In the genomic region with DNA sequence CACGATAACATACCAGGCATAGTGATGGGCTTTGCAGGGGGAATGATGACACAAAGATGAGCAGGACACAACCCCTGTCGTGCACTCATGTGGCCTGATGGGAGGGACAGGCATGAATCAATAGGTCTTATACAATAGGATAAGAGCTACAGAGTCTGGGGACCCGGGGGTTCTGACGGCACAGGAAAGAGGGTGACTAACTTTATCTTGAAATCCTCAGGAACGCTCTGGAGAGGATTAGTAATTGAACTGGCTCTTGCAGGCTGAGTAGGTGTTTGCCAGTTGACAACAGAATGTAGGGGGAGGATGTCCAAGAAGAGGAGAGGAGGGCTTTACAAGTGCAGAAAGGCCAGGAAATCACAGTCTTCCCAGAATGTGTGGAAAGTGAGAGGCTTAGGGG, we compare ENCODE assay signal across 11 cellular contexts.
DNase-seq lines count a peak whose midpoint lies in the region; ATAC-seq, FAIRE-seq and TF ChIP-seq lines count a peak whose summit lies in the region.
"Had no signal": no experiment of that assay in that cellular context is flagged by ENCODE, and none has a peak within 500 bp of the region (broad histone marks: within the 10 kb centered on the region; RNA-seq: fewer than 3 reads in every experiment).

No MANE protein-coding gene starts in this region.

- H3K27ac ChIP-seq in PC-9 = peak overlapping the region; percentile 58
- H3K27ac ChIP-seq in endothelial cell of umbilical vein (ENCODE audit: insufficient read depth, low read depth, low read length) = peak overlapping the region; percentile 26
- H3K27ac ChIP-seq: parathyroid adenoma, tibial artery had no signal

- no peak for TF ChIP-seq POLR2A in endothelial cell of umbilical vein (IDR thresholded peaks at IDR 0.05; ENCODE audit: low read depth, low read length)

- H3K9me1 ChIP-seq in endothelial cell of umbilical vein (replicated peaks; ENCODE audit: control insufficient read depth, extremely low read depth, insufficient read depth, low read length) = no peaks in the 10 kb centered on the region

- H4K20me1 ChIP-seq in PC-9 (ENCODE audit: insufficient read depth) (no peaks in the 10 kb centered on the region), endothelial cell of umbilical vein (replicated peaks; ENCODE audit: control insufficient read depth, extremely low read depth, insufficient read depth, low read length) (no peaks in the 10 kb centered on the region)

- TF ChIP-seq CTCF in BJ (IDR thresholded peaks at IDR 0.05; ENCODE audit: insufficient read depth, low read depth, low read length) = no peak
- TF ChIP-seq CTCF in PC-9 (conservative IDR thresholded peaks at IDR 0.05) = no peak
- TF ChIP-seq CTCF in endothelial cell of umbilical vein (IDR thresholded peaks at IDR 0.05; ENCODE audit: extremely low read depth in 1 of 2, insufficient read depth in 1 of 2, low read depth in 1 of 2, low read length in 2 of 2) = no peak
- TF ChIP-seq CTCF in neural crest cell (conservative IDR thresholded peaks at IDR 0.05) = no peak

- intact Hi-C loops in PC-9 (cut with micrococcal nuclease; ENCODE audit: unreplicated experiment) = loop anchor here (5.0 kb wide), 1 partner anchor 47 kb away; no protein-coding TSS in a partner anchor
- intact Hi-C loops in endothelial cell of umbilical vein (cut with micrococcal nuclease) = loop anchor here (5.0 kb wide), 1 partner anchor 227 kb away; no protein-coding TSS in a partner anchor

- FAIRE-seq in endothelial cell of umbilical vein (lab: Jason Lieb, UNC) = peak; percentile 57

- BruUV-seq in PC-9 (replicated peaks; lab: Mats Ljungman, UMichigan) (no TSS peak), endothelial cell of umbilical vein (replicated peaks; lab: Mats Ljungman, UMichigan) (no TSS peak)

- H3F3A ChIP-seq in PC-9 (ENCODE audit: insufficient read depth, low read depth) = peaks cover 25% of the 10 kb centered on the region

- H3K9me2 ChIP-seq in PC-9 (ENCODE audit: insufficient read depth) = no peaks in the 10 kb centered on the region

- no peak overlapping the region for H2AFZ ChIP-seq in PC-9
- H2AFZ ChIP-seq in endothelial cell of umbilical vein (ENCODE audit: low read depth, low read length) = peak overlapping the region; percentile 14
- H2AFZ ChIP-seq: parathyroid adenoma had no signal

- no peaks in the 10 kb centered on the region for H3K27me3 Mint-ChIP-seq in neural crest cell (ENCODE audit: low read depth)
- peaks cover 2% of the 10 kb centered on the region for H3K27me3 Mint-ChIP-seq in activated CD4-positive, alpha-beta T cell treated with anti-CD3 and anti-CD28 coated beads, Interleukin-2, amount 10 ng/mL, durations not matched to agents 7 days and 5 days

- peaks cover 16% of the 10 kb centered on the region for H3K9me3 Mint-ChIP-seq in neural crest cell
- H3K9me3 Mint-ChIP-seq in activated CD4-positive, alpha-beta T cell treated with anti-CD3 and anti-CD28 coated beads, Interleukin-2, amount 10 ng/mL, durations not matched to agents 7 days and 5 days = peaks cover 7% of the 10 kb centered on the region

- H3K4me1 Mint-ChIP-seq in neural crest cell = peaks cover 54% of the 10 kb centered on the region
- H3K4me1 Mint-ChIP-seq in activated CD4-positive, alpha-beta T cell treated with anti-CD3 and anti-CD28 coated beads, Interleukin-2, amount 10 ng/mL, durations not matched to agents 7 days and 5 days = no peaks in the 10 kb centered on the region

- no peak overlapping the region for H3K4me3 ChIP-seq in BJ (ENCODE audit: low read depth, low read length)
- no peak overlapping the region for H3K4me3 ChIP-seq in PC-9
- H3K4me3 ChIP-seq in endothelial cell of umbilical vein (replicated peaks in 1 of 3; ENCODE audit: insufficient read depth in 1 of 3, low read depth in 1 of 3, low read length in 3 of 3) = no peak overlapping the region
- H3K4me3 ChIP-seq: tibial artery had no signal

- CTCF ChIA-PET in BJ (lab: Yijun Ruan, JAX) (no interaction called here), PC-9 (lab: Charles Lee) (no interaction called here), endothelial cell of umbilical vein (lab: Charles Lee) (interaction anchor here (1.0 to 1.9 kb wide), 2 partner anchors 65 to 420 kb away, joined by 3 to 5 read pairs; no protein-coding TSS in a partner anchor)
- CTCF ChIA-PET in activated CD4-positive, alpha-beta T cell treated with anti-CD3 and anti-CD28 coated beads, Interleukin-2, amount 10 ng/mL, durations not matched to agents 7 days and 5 days (lab: Charles Lee) = no interaction called here

- H3K27ac Mint-ChIP-seq in neural crest cell (ENCODE audit: unreplicated experiment) = peak overlapping the region; percentile 89
- no peak overlapping the region for H3K27ac Mint-ChIP-seq in activated CD4-positive, alpha-beta T cell treated with anti-CD3 and anti-CD28 coated beads, Interleukin-2, amount 10 ng/mL, durations not matched to agents 7 days and 5 days
- H3K27ac Mint-ChIP-seq: activated naive CD8-positive, alpha-beta T cell had no signal

- DNase-seq in BJ (ENCODE audit: low read depth) = peak; percentile 46
- peak in 1 of 2 experiments; percentile 57 for DNase-seq in PC-9
- peak; percentile 61 for DNase-seq in endothelial cell of umbilical vein (ENCODE audit: low read depth, low spot score)
- no peak for DNase-seq in neural crest cell (ENCODE audit: low read depth, low spot score)
- no peak for DNase-seq in activated CD4-positive, alpha-beta T cell treated with anti-CD3 and anti-CD28 coated beads, Interleukin-2, amount 10 ng/mL, durations not matched to agents 7 days and 5 days
- DNase-seq in central memory CD4-positive, alpha-beta T cell = no peak
- DNase-seq in activated gamma-delta T cell (lab: John Stamatoyannopoulos, UW) = no peak
- DNase-seq: tibial artery had no signal

- H3K79me2 ChIP-seq in PC-9 (ENCODE audit: low read depth) = no peaks in the 10 kb centered on the region
- H3K79me2 ChIP-seq in endothelial cell of umbilical vein (ENCODE audit: control insufficient read depth, insufficient read depth, low read length) = no peaks in the 10 kb centered on the region
- H3K79me2 ChIP-seq: parathyroid adenoma had no signal

- H3K27me3 ChIP-seq in BJ (ENCODE audit: control insufficient read depth, insufficient read depth, low read length) (no peaks in the 10 kb centered on the region), PC-9 (ENCODE audit: insufficient read depth, low read depth) (no peaks in the 10 kb centered on the region), endothelial cell of umbilical vein (ENCODE audit: control insufficient read depth in 2 of 2, insufficient read depth in 2 of 2, low read length in 2 of 2) (no peaks in the 10 kb centered on the region)
- H3K27me3 ChIP-seq: tibial artery had no signal

- no peak for ATAC-seq in GM21619 (IDR thresholded peaks at IDR 0.05; ENCODE audit: unreplicated experiment)

- no peaks in the 10 kb centered on the region for H3K36me3 ChIP-seq in BJ (ENCODE audit: control insufficient read depth, insufficient read depth, low read length)
- no peaks in the 10 kb centered on the region for H3K36me3 ChIP-seq in PC-9 (ENCODE audit: low read depth)
- no peaks in the 10 kb centered on the region for H3K36me3 ChIP-seq in endothelial cell of umbilical vein (ENCODE audit: control insufficient read depth in 2 of 2, extremely low read depth in 1 of 2, insufficient read depth in 2 of 2, low read length in 2 of 2)
- H3K36me3 ChIP-seq: tibial artery had no signal

- H3K9me3 ChIP-seq in PC-9 (ENCODE audit: insufficient read depth, low read depth) (no peaks in the 10 kb centered on the region), endothelial cell of umbilical vein (replicated peaks; ENCODE audit: control insufficient read depth, insufficient read depth, low read length) (no peaks in the 10 kb centered on the region)
- H3K9me3 ChIP-seq: tibial artery had no signal

- no peak overlapping the region for H3K9ac ChIP-seq in endothelial cell of umbilical vein (replicated peaks; ENCODE audit: extremely low read depth, insufficient read depth, low read length)
- H3K9ac ChIP-seq: parathyroid adenoma had no signal

- H3K4me2 ChIP-seq in PC-9 = no peak overlapping the region
- H3K4me2 ChIP-seq in endothelial cell of umbilical vein (ENCODE audit: insufficient read depth, low read length) = no peak overlapping the region

- dilution Hi-C loops in endothelial cell of umbilical vein (cut with MboI; ENCODE audit: extremely low pct_ligation_motif_present, low sequenced_read_pairs) = no loop called here

- H3K4me3 Mint-ChIP-seq in neural crest cell = no peak overlapping the region
- no peak overlapping the region for H3K4me3 Mint-ChIP-seq in activated CD4-positive, alpha-beta T cell treated with anti-CD3 and anti-CD28 coated beads, Interleukin-2, amount 10 ng/mL, durations not matched to agents 7 days and 5 days
- H3K4me3 Mint-ChIP-seq: activated naive CD8-positive, alpha-beta T cell had no signal

- peaks cover 61% of the 10 kb centered on the region for H3K4me1 ChIP-seq in PC-9 (replicated peaks; ENCODE audit: insufficient read depth)
- peaks cover 29% of the 10 kb centered on the region for H3K4me1 ChIP-seq in endothelial cell of umbilical vein (ENCODE audit: control insufficient read depth, extremely low read depth, insufficient read depth, low read length)

- POLR2A ChIA-PET in BJ (lab: Charles Lee) = interaction anchor here (0.5 kb wide), 1 partner anchor 38 kb away, joined by 3 read pairs; no protein-coding TSS in a partner anchor
- POLR2A ChIA-PET in PC-9 (lab: Charles Lee; ENCODE audit: unreplicated experiment) = no interaction called here
- POLR2A ChIA-PET in endothelial cell of umbilical vein (lab: Charles Lee) = no interaction called here
- POLR2A ChIA-PET in activated CD4-positive, alpha-beta T cell treated with anti-CD3 and anti-CD28 coated beads, Interleukin-2, amount 10 ng/mL, durations not matched to agents 7 days and 5 days (lab: Charles Lee) = no interaction called here

- no peaks in the 10 kb centered on the region for H3K36me3 Mint-ChIP-seq in neural crest cell (ENCODE audit: low read depth)
- no peaks in the 10 kb centered on the region for H3K36me3 Mint-ChIP-seq in activated CD4-positive, alpha-beta T cell treated with anti-CD3 and anti-CD28 coated beads, Interleukin-2, amount 10 ng/mL, durations not matched to agents 7 days and 5 days (ENCODE audit: low read depth)
- H3K36me3 Mint-ChIP-seq: activated naive CD8-positive, alpha-beta T cell had no signal

TF ChIP-seq in endothelial cell of umbilical vein, 7 proteins besides CTCF, POLR2A, EP300 and RAD21 (continues in another document):
- peak; percentile 78 for TF ChIP-seq FOS (IDR thresholded peaks at IDR 0.05; ENCODE audit: borderline replicate concordance, insufficient read depth, low read length)
- TF ChIP-seq MYC (IDR thresholded peaks at IDR 0.05; ENCODE audit: low read depth, low read length) = no peak
- TF ChIP-seq, protein P1, sequence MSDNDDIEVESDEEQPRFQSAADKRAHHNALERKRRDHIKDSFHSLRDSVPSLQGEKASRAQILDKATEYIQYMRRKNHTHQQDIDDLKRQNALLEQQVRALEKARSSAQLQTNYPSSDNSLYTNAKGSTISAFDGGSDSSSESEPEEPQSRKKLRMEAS (IDR thresholded peaks at IDR 0.05; ENCODE audit: insufficient read depth, insufficient read length) = no peak
- TF ChIP-seq GATA2 (IDR thresholded peaks at IDR 0.05; ENCODE audit: insufficient read depth, insufficient read length, low read depth, low read length) = peak; percentile 80
- no peak for TF ChIP-seq POLR2AphosphoS5 (IDR thresholded peaks at IDR 0.05; ENCODE audit: insufficient read depth, low read depth, low read length)
- no peak for TF ChIP-seq JUN (IDR thresholded peaks at IDR 0.05; ENCODE audit: borderline replicate concordance, insufficient read depth, insufficient read length, low read depth)

Comparison
In these comparisons a context has a peak if more than half of its experiments do, and no peak if none do; other contexts are left out.
1. DNase-seq: peak in BJ (single experiment) and endothelial cell of umbilical vein (single experiment); none in neural crest cell (single experiment), activated CD4-positive, alpha-beta T cell treated with anti-CD3 and anti-CD28 coated beads, Interleukin-2, amount 10 ng/mL, durations not matched to agents 7 days and 5 days (single experiment), central memory CD4-positive, alpha-beta T cell (single experiment) and activated gamma-delta T cell (single experiment).